27 cellular contexts compared by ENCODE assay signal in the genomic region with DNA sequence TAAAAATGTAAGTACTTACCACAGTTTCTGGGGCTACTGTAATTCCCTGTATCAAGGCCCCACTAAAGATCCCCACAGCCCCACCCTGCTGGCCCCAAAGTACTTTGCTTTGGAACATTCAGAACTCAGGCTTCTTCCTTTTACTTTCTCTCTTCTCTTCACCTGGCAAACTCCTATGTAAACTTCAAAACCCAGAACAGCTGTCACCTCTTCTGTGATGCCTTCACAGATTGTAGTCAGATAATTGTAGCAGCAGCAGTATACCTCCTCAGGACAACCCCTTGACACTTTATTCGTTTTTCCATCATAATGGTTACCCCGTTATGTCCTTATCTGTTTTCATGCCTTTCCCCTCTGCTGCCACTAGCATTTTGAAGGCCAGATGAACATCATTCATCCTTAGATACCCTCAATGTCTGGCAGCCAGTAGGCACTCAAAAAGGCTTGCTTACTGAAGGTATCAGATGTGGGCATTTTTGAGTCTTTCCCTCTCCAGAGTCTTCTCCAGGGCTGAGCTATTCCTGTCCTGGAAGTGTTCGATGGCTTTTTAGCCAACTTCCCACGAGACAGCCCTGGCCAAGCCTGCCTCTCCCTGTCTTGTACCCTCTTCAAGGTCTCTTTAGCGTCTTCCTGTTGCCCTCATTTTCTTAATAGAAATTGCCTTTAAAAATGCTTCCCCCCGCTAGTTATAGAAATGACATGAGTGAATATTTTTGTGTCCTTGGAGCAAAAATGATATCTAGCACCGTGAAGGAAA. TPM values are rescaled to one million over a fixed set of nuclear protein-coding genes. Genes with fewer than 3 reads are reported as not detected.
"Had no signal": no experiment of that assay in that cellular context is flagged by ENCODE, and none has a peak within 500 bp of the region (broad histone marks: within the 10 kb centered on the region; RNA-seq: fewer than 3 reads in every experiment).

No MANE protein-coding gene starts in this region.

- H3K4me1 ChIP-seq: parathyroid adenoma, prostate gland, sigmoid colon, upper lobe of right lung had no signal

- H3K79me2 ChIP-seq: parathyroid adenoma had no signal

- DNase-seq: effector memory CD8-positive, alpha-beta T cell; glutamatergic neuron; immature natural killer cell; left lung; mesenchymal stem cell; midbrain; occipital lobe; retina; sigmoid colon; small intestine; stimulated activated CD4-positive, alpha-beta T cell treated with anti-CD3 and anti-CD28 coated beads, Interleukin-12 subunit alpha, Interleukin-12 subunit beta, amount 100 ng/mL, for 4 hours; stimulated activated CD4-positive, alpha-beta T cell treated with anti-CD3 and anti-CD28 coated beads, Interleukin-2, amount 100 ng/mL, for 48 hours; upper lobe of right lung had no signal

- H3K36me3 Mint-ChIP-seq: natural killer cell treated with Interleukin-12 subunit alpha and Interleukin-12 subunit beta and Interleukin-15 and Interleukin-18, amount 100 ng/mL, for 72 hours had no signal

- H3K36me3 ChIP-seq: prostate gland, upper lobe of right lung, vagina had no signal

- H3K9me3 ChIP-seq: esophagus muscularis mucosa, gastroesophageal sphincter, left lung, prostate gland, sigmoid colon, tibial nerve, upper lobe of right lung, vagina had no signal

- H3K27ac ChIP-seq: epithelial cell of prostate, esophagus muscularis mucosa, gastroesophageal sphincter, left lung, parathyroid adenoma, prostate gland, sigmoid colon, upper lobe of right lung, vagina had no signal

- H3K27ac Mint-ChIP-seq: dendritic cell treated with granulocyte-macrophage colony-stimulating factor and Interleukin-4, amounts not matched to agents 40 ng/mL and 50 ng/mL, for 4 days; effector memory CD8-positive, alpha-beta T cell; immature natural killer cell; natural killer cell treated with Interleukin-12 subunit alpha and Interleukin-12 subunit beta and Interleukin-15 and Interleukin-18, amount 100 ng/mL, for 72 hours; stimulated activated naive CD8-positive, alpha-beta T cell treated with anti-CD3 and anti-CD28 coated beads, Interleukin-15, Interleukin-2, amounts not matched to agents 100 ng/mL and 50 ng/mL, for 24 hours had no signal

- H3K27me3 Mint-ChIP-seq: dendritic cell treated with granulocyte-macrophage colony-stimulating factor and Interleukin-4, amounts not matched to agents 40 ng/mL and 50 ng/mL, for 4 days; effector memory CD8-positive, alpha-beta T cell; natural killer cell treated with Interleukin-12 subunit alpha and Interleukin-12 subunit beta and Interleukin-15 and Interleukin-18, amount 100 ng/mL, for 72 hours; stimulated activated naive CD8-positive, alpha-beta T cell treated with anti-CD3 and anti-CD28 coated beads, Interleukin-15, Interleukin-2, amounts not matched to agents 100 ng/mL and 50 ng/mL, for 24 hours had no signal

- H3K4me3 Mint-ChIP-seq: dendritic cell treated with granulocyte-macrophage colony-stimulating factor and Interleukin-4, amounts not matched to agents 40 ng/mL and 50 ng/mL, for 4 days; effector memory CD8-positive, alpha-beta T cell; immature natural killer cell; natural killer cell treated with Interleukin-12 subunit alpha and Interleukin-12 subunit beta and Interleukin-15 and Interleukin-18, amount 100 ng/mL, for 72 hours; stimulated activated naive CD8-positive, alpha-beta T cell treated with anti-CD3 and anti-CD28 coated beads, Interleukin-15, Interleukin-2, amounts not matched to agents 100 ng/mL and 50 ng/mL, for 24 hours had no signal

- H3K9ac ChIP-seq: parathyroid adenoma had no signal

- H2AFZ ChIP-seq: parathyroid adenoma had no signal

- H3K27me3 ChIP-seq: esophagus muscularis mucosa, gastroesophageal sphincter, left lung, sigmoid colon, tibial nerve, upper lobe of right lung, vagina had no signal

- ATAC-seq: effector memory CD8-positive, alpha-beta T cell; gastroesophageal sphincter; left lung; natural killer cell treated with Interleukin-12 subunit alpha and Interleukin-12 subunit beta and Interleukin-15 and Interleukin-18, amount 100 ng/mL, for 72 hours; upper lobe of right lung had no signal

- H3K9me3 Mint-ChIP-seq: dendritic cell treated with granulocyte-macrophage colony-stimulating factor and Interleukin-4, amounts not matched to agents 40 ng/mL and 50 ng/mL, for 4 days; effector memory CD8-positive, alpha-beta T cell; immature natural killer cell; natural killer cell treated with Interleukin-12 subunit alpha and Interleukin-12 subunit beta and Interleukin-15 and Interleukin-18, amount 100 ng/mL, for 72 hours; stimulated activated naive CD8-positive, alpha-beta T cell treated with anti-CD3 and anti-CD28 coated beads, Interleukin-15, Interleukin-2, amounts not matched to agents 100 ng/mL and 50 ng/mL, for 24 hours had no signal

- H3K4me3 ChIP-seq: esophagus muscularis mucosa, gastroesophageal sphincter, left lung, lung, prostate gland, sigmoid colon, tibial nerve, upper lobe of right lung, vagina had no signal

RNA-seq across cellular contexts. Expression of gene SDS, which starts 37.9 kb away (rescaled TPM):
- total RNA-seq: fibroblast of villous mesenchyme; natural killer cell treated with Interleukin-12 subunit alpha and Interleukin-12 subunit beta and Interleukin-15 and Interleukin-18, amount 100 ng/mL, for 72 hours; temporal lobe; vagina had no signal
- polyA plus RNA-seq: keratinocyte had no signal

RNA-seq across cellular contexts. Expression of gene SDSL, which starts 56.4 kb away (rescaled TPM):
- total RNA-seq: vagina had no signal
